Comparison of ENCODE assay signal across 35 cellular contexts in the genomic region with DNA sequence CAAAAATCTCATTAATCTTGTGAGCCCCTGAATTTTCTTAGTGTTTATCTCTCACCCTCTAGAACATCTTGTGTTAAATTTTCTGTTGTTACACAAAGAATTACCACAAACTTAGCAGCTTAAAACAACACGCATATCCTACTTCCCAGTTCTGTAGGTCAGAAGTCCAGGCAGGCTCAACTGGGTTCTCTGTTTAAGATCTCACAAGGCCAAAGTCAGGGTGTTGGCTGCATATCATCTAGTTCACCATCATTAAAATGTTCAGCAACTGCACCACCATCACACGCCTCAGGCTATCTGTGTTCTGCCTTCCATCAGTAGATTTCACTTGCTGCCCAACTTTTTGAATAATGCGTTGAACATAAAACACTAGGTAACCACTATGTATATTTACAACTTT.
"Had no signal": no experiment of that assay in that cellular context is flagged by ENCODE, and none has a peak within 500 bp of the region (broad histone marks: within the 10 kb centered on the region; RNA-seq: fewer than 3 reads in every experiment).

No MANE protein-coding gene starts in this region.

- H3K4me3 ChIP-seq: MG63 had no signal

- H3K9me3 ChIP-seq: MG63 had no signal

- H3K27ac ChIP-seq: KMS-11 had no signal

- DNase-seq: Karpas-422, Kasumi-1, MG63, MM.1S, MV-4-11, NCI-H1048, NCI-H1092, NCI-H1092 treated with DMSO at 0.1 percent for 48 hours, NCI-H1105, NCI-H1105 treated with DMSO at 0.1 percent for 48 hours, NCI-H1417, NCI-H1417 treated with DMSO at 0.1 percent for 48 hours, NCI-H1436, NCI-H1436 treated with DMSO at 0.1 percent for 48 hours, NCI-H146, NCI-H1694, NCI-H1694 treated with DMSO at 0.1 percent for 48 hours, NCI-H187, NCI-H187 treated with DMSO at 0.1 percent for 48 hours, NCI-H1930, NCI-H2029, NCI-H2029 treated with DMSO at 0.1 percent for 48 hours, NCI-H2081, NCI-H2081 treated with DMSO at 0.1 percent for 48 hours, NCI-H2107, NCI-H2171, NCI-H2171 treated with DMSO at 0.1 percent for 48 hours, NCI-H2227 treated with DMSO at 0.1 percent for 48 hours, NCI-H226, NCI-H345, NCI-H446, NCI-H446 treated with DMSO at 0.1 percent for 48 hours, NCI-H510A, NCI-H510A treated with DMSO at 0.1 percent for 48 hours had no signal

- H3K27me3 ChIP-seq: MG63 had no signal

- H3K36me3 ChIP-seq: MG63 had no signal
